In the genomic region with DNA sequence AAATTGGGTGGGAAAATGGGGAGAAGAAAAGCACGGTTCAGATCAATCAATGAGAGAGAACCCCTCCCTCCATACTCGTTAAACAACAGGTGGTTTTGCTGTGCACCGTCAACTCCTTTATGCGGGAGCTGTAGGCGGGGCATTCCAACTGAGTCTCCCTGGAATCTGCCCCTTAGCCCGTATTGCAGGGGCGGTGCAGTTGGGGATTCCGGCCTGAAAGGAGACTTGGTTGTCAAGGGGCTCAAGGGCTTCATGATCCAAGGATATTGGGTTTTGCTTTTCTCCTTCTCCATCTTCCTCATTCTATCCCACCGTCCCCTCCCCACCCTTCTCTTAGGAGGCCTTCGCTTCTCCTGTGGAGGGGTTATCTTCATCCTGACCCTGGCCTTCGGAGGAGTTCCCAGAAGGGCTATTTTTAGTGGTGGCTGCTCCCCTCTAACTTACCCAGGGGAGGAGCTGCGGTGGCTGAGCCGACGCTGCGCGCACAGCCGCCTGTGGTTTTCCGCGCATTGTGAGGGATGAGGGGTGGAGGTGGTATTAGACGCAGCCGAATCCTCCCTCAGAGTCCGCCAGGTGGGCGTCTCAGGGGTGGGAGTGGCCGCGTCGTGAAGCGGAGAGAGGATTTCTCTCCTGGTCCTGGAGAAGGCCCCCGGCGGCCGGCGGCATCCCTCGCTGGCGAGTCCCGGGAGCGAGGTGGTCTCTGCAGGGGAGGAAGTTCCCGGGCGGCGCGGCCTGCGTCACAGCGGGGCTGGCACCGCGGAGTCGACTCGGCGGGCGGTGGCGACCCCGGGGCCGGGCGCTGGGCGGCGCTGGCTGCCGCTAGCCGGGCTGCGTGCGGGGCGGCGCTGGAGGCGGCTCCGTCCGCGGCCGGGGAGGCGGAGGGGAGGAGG, we compare ENCODE assay signal across 8 cellular contexts. TPM values are rescaled to one million over a fixed set of nuclear protein-coding genes. Genes with fewer than 3 reads are reported as not detected.
DNase-seq lines count a peak whose midpoint lies in the region; ATAC-seq and TF ChIP-seq lines count a peak whose summit lies in the region.

No MANE protein-coding gene starts in this region.

- H3K9ac ChIP-seq in skeletal muscle tissue (ENCODE audit: low read depth in 1 of 3, low read length in 3 of 3) = peak overlapping the region; percentile 71 to 87 (median 81)

- H3K27ac Mint-ChIP-seq in brain = peak overlapping the region; percentile 19 to 97 (median 90)

- H3K27me3 ChIP-seq in skeletal muscle tissue (ENCODE audit: control insufficient read depth in 3 of 3, insufficient read depth in 3 of 3, low read length in 3 of 3) = peaks cover 0 to 2% (median 0%) of the 10 kb centered on the region in 3 donors

- H3K36me3 ChIP-seq in skeletal muscle tissue (ENCODE audit: control insufficient read depth in 3 of 3, insufficient read depth in 3 of 3, low read length in 3 of 3) = no peaks in the 10 kb centered on the region

- DNase-seq in NCI-H2081 (lab: John Stamatoyannopoulos, UW) (peak; percentile 53 to 70), NCI-H2081 treated with DMSO at 0.1 percent for 48 hours (lab: John Stamatoyannopoulos, UW) (no peak), NCI-H1694 (lab: John Stamatoyannopoulos, UW) (peak; percentile 54), UCSD-AML1 (lab: John Stamatoyannopoulos, UW; ENCODE audit: unreplicated experiment) (peak; percentile 89)

- peaks cover 13% of the 10 kb centered on the region for H3K27me3 Mint-ChIP-seq in brain

- no peaks in the 10 kb centered on the region for H3K9me3 Mint-ChIP-seq in brain

- TF ChIP-seq CTCF in brain (conservative IDR thresholded peaks at IDR 0.05) = peak in 1 of 2 experiments; percentile 55

- H3K9me3 ChIP-seq in iPS-18c (ENCODE audit: control insufficient read depth, insufficient read depth, low read length) = no peaks in the 10 kb centered on the region
- H3K9me3 ChIP-seq in skeletal muscle tissue (ENCODE audit: control insufficient read depth in 3 of 3, low read length in 3 of 3) = no peaks in the 10 kb centered on the region

- peak overlapping the region; percentile 89 to 98 (median 96) for H3K4me3 Mint-ChIP-seq in brain

- H3K4me1 ChIP-seq in skeletal muscle tissue (ENCODE audit: control insufficient read depth in 3 of 3, insufficient read depth in 3 of 3, low read length in 3 of 3) = peaks cover 6 to 21% (median 14%) of the 10 kb centered on the region in 3 donors

- ATAC-seq in HG02870 (IDR thresholded peaks at IDR 0.05; ENCODE audit: unreplicated experiment) = peak; percentile 77

- peaks cover 25% of the 10 kb centered on the region for H3K4me1 Mint-ChIP-seq in brain

- peak overlapping the region; percentile 68 for H3K27ac ChIP-seq in skeletal muscle tissue (ENCODE audit: low read depth, low read length)

- peak overlapping the region; percentile 71 for H3K4me3 ChIP-seq in iPS-18c (ENCODE audit: insufficient read depth, low read depth, low read length)
- peak overlapping the region; percentile 78 to 90 (median 82) for H3K4me3 ChIP-seq in skeletal muscle tissue (ENCODE audit: low read length in 3 of 3)

- no peaks in the 10 kb centered on the region for H3K36me3 Mint-ChIP-seq in brain

RNA-seq across cellular contexts. Expression of a gene that starts 0.5 kb away (rescaled TPM):
- polyA plus RNA-seq in brain (ENCODE audit: insufficient read depth, low read depth, low replicate concordance) = 3.7 TPM
- total RNA-seq in skeletal muscle tissue = 6.3 TPM
